ENCODE assay signal across 1 cellular context in the genomic region with DNA sequence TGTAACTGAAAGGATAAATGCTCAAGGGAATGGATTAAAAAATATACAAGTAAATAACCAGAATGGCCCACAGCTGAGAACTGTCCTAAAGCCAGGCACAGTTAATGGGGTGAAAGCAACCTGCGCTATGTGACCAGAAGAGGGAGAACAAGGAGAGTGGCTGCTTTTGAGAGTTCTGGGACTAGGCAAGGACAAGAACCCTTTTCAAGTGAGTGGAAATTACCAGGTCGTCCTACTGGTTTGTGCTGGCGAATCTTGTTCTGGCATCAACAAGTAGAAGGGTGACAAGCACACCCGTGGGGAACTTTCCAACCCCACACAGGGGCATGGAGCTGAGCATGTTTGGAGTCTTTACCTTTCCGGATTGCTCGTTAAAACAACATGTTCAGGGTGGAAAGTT.
TF ChIP-seq lines count a peak whose summit lies in the region.

No MANE protein-coding gene starts in this region.

TF ChIP-seq in K562, 482 proteins besides CTCF, POLR2A, EP300 and RAD21 (continued from another document):
- TF ChIP-seq, protein P1, sequence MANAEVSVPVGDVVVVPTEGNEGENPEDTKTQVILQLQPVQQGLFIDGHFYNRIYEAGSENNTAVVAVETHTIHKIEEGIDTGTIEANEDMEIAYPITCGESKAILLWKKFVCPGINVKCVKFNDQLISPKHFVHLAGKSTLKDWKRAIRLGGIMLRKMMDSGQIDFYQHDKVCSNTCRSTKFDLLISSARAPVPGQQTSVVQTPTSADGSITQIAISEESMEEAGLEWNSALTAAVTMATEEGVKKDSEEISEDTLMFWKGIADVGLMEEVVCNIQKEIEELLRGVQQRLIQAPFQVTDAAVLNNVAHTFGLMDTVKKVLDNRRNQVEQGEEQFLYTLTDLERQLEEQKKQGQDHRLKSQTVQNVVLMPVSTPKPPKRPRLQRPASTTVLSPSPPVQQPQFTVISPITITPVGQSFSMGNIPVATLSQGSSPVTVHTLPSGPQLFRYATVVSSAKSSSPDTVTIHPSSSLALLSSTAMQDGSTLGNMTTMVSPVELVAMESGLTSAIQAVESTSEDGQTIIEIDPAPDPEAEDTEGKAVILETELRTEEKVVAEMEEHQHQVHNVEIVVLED (CRISPR knock-in tag; IDR thresholded peaks at IDR 0.05) = no peak
- no peak for TF ChIP-seq ZNF253 (CRISPR knock-in tag; conservative IDR thresholded peaks at IDR 0.05)
